In the genomic region with DNA sequence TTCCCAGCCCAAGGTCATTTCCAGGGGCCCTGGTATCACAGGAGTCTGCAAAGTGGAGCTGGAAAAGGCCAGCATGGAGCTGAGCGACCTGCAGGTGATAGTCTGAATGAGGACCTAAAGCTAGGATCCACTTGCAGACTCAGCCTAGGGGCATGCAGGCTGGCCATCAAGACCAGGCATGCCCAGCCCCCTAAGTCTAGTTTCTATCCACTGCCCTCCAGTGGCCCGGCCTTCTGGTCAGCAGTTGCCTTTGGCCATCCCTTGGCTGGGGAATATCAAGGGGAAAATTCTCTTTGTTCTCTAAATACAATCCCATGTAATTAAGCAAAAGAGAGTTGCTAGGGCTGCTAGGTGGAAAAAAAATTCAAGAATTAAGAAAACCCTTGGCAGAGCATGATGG, we compare ENCODE assay signal across 18 cellular contexts.
DNase-seq lines count a peak whose midpoint lies in the region; ATAC-seq and TF ChIP-seq lines count a peak whose summit lies in the region.
"Had no signal": no experiment of that assay in that cellular context is flagged by ENCODE, and none has a peak within 500 bp of the region (broad histone marks: within the 10 kb centered on the region; RNA-seq: fewer than 3 reads in every experiment).

No MANE protein-coding gene starts in this region.

- H2AFZ ChIP-seq in neural progenitor cell (replicated peaks), result no peak overlapping the region

- no peak overlapping the region for H3K9ac ChIP-seq in neural progenitor cell
- H3K9ac ChIP-seq: BLaER1 had no signal

- DNase-seq in cardiac septum (ENCODE audit: low spot score) (peak; percentile 29), left ventricle myocardium superior (no peak), G401 (ENCODE audit: low spot score) (peak; percentile 1), neural progenitor cell (ENCODE audit: low spot score) (peak; percentile 11), NCI-H128 (lab: John Stamatoyannopoulos, UW; ENCODE audit: unreplicated experiment) (no peak)
- DNase-seq in activated naive CD4-positive, alpha-beta T cell treated with anti-CD3 and anti-CD28 coated beads, Interleukin-2, amount 50 U/mL, for 72 hours (ENCODE audit: low spot score in 2 of 2), result no peak
- DNase-seq: 8988T; ACHN; BE2C; C1 segment of cervical spinal cord; Caco-2; Calu3; CD4-positive, alpha-beta memory T cell; CD4-positive, CD25-positive, alpha-beta regulatory T cell; DMS79 treated with DMSO at 0.1 percent for 48 hours; GF-D8 had no signal

- H3K27ac Mint-ChIP-seq in neural progenitor cell, result no peak overlapping the region
- H3K27ac Mint-ChIP-seq in activated naive CD4-positive, alpha-beta T cell treated with anti-CD3 and anti-CD28 coated beads, Interleukin-2, amount 50 U/mL, for 72 hours, result no peak overlapping the region
- H3K27ac Mint-ChIP-seq: CD14-positive monocyte; CD4-positive, alpha-beta memory T cell; CD4-positive, CD25-positive, alpha-beta regulatory T cell had no signal

- in situ Hi-C loops in G401 (cut with HindIII; ENCODE audit: low sequenced_read_pairs), result no loop called here

- intact Hi-C loops in cardiac septum (cut with DNase I) (no loop called here), left ventricle myocardium superior (cut with micrococcal nuclease) (no loop called here)

- H3K79me2 ChIP-seq in neural progenitor cell (ENCODE audit: low read depth), result no peaks in the 10 kb centered on the region

- H4K20me1 ChIP-seq in neural progenitor cell (ENCODE audit: low read depth), result no peaks in the 10 kb centered on the region
- H4K20me1 ChIP-seq: BLaER1 had no signal

- no peak overlapping the region for H3K4me2 ChIP-seq in neural progenitor cell
- H3K4me2 ChIP-seq: BLaER1 had no signal

- peaks cover 30% of the 10 kb centered on the region for H3K4me1 ChIP-seq in neural progenitor cell
- H3K4me1 ChIP-seq: BE2C, BLaER1, Caco-2 had no signal

- H3F3A ChIP-seq in neural progenitor cell (ENCODE audit: low read depth), result peaks cover 20% of the 10 kb centered on the region

- H3K4me1 Mint-ChIP-seq in neural progenitor cell, result peaks cover 7% of the 10 kb centered on the region
- H3K4me1 Mint-ChIP-seq: CD14-positive monocyte; CD4-positive, alpha-beta memory T cell; CD4-positive, CD25-positive, alpha-beta regulatory T cell had no signal

- no peaks in the 10 kb centered on the region for H3K36me3 ChIP-seq in neural progenitor cell
- H3K36me3 ChIP-seq: BE2C, BLaER1 had no signal

- no peak for ATAC-seq in left ventricle myocardium superior
- ATAC-seq in activated naive CD4-positive, alpha-beta T cell treated with anti-CD3 and anti-CD28 coated beads, Interleukin-2, amount 50 U/mL, for 72 hours, result no peak

- no peak overlapping the region for H3K27ac ChIP-seq in neural progenitor cell
- H3K27ac ChIP-seq: BLaER1 had no signal

- H3K27me3 Mint-ChIP-seq in neural progenitor cell (ENCODE audit: insufficient read depth, low read depth), result peaks cover 20% of the 10 kb centered on the region

- H3K9me3 ChIP-seq in neural progenitor cell (ENCODE audit: low read depth), result no peaks in the 10 kb centered on the region
- H3K9me3 ChIP-seq: BE2C, BLaER1, Caco-2 had no signal

- H3K4me3 Mint-ChIP-seq in neural progenitor cell, result no peak overlapping the region
- H3K4me3 Mint-ChIP-seq: CD14-positive monocyte; CD4-positive, alpha-beta memory T cell; CD4-positive, CD25-positive, alpha-beta regulatory T cell had no signal

- no peak for TF ChIP-seq CTCF in neural progenitor cell (IDR thresholded peaks at IDR 0.05)

- H3K27me3 ChIP-seq in neural progenitor cell, result no peaks in the 10 kb centered on the region
- H3K27me3 ChIP-seq: BLaER1 had no signal

- H3K36me3 Mint-ChIP-seq in neural progenitor cell, result no peaks in the 10 kb centered on the region
- no peaks in the 10 kb centered on the region for H3K36me3 Mint-ChIP-seq in activated naive CD4-positive, alpha-beta T cell treated with anti-CD3 and anti-CD28 coated beads, Interleukin-2, amount 50 U/mL, for 72 hours
- H3K36me3 Mint-ChIP-seq: CD14-positive monocyte; CD4-positive, alpha-beta memory T cell; CD4-positive, CD25-positive, alpha-beta regulatory T cell had no signal

- H3K4me3 ChIP-seq in neural progenitor cell, result no peak overlapping the region
- H3K4me3 ChIP-seq: BLaER1 had no signal

- no peaks in the 10 kb centered on the region for H3K9me3 Mint-ChIP-seq in neural progenitor cell
- peaks cover 0 to 4% of the 10 kb centered on the region in 2 donors for H3K9me3 Mint-ChIP-seq in activated naive CD4-positive, alpha-beta T cell treated with anti-CD3 and anti-CD28 coated beads, Interleukin-2, amount 50 U/mL, for 72 hours

Comparison
In these comparisons a context has a peak if more than half of its experiments do, and no peak if none do; other contexts are left out.
1. DNase-seq: peak in cardiac septum (single experiment), G401 (single experiment) and neural progenitor cell (single experiment); none in left ventricle myocardium superior (single experiment), NCI-H128 (single experiment) and activated naive CD4-positive, alpha-beta T cell treated with anti-CD3 and anti-CD28 coated beads, Interleukin-2, amount 50 U/mL, for 72 hours (0 of 2).